22 cellular contexts compared by ENCODE assay signal in genomic region chr16:15495898-15496297, GRCh38.
"Had no signal": no experiment of that assay in that cellular context is flagged by ENCODE, and none has a peak within 500 bp of the region (broad histone marks: within the 10 kb centered on the region; RNA-seq: fewer than 3 reads in every experiment).

No MANE protein-coding gene starts in this region.

- H3K4me3 ChIP-seq: esophagus squamous epithelium, gastroesophageal sphincter, testis, vagina had no signal

- H3K4me1 ChIP-seq: parathyroid adenoma, testis had no signal

- H3K27me3 Mint-ChIP-seq: activated naive CD8-positive, alpha-beta T cell treated with anti-CD3 and anti-CD28 coated beads, Interleukin-2, amount 10 ng/mL, durations not matched to agents 7 days and 5 days had no signal

- H3K27ac Mint-ChIP-seq: activated CD4-positive, alpha-beta memory T cell treated with anti-CD3 and anti-CD28 coated beads, Interleukin-2, amount 10 ng/mL, durations not matched to agents 7 days and 5 days; activated naive CD8-positive, alpha-beta T cell treated with anti-CD3 and anti-CD28 coated beads, Interleukin-2, amount 10 ng/mL, durations not matched to agents 7 days and 5 days; endodermal cell; T-helper 1 cell treated with Interleukin-12 subunit alpha and Interleukin-12 subunit beta and Interleukin-4 antibody, amounts not matched to agents 30 μg/mL and 1 μg/mL, for 36 hours had no signal

- H3K36me3 ChIP-seq: esophagus squamous epithelium, gastroesophageal sphincter, vagina had no signal

- H2AFZ ChIP-seq: parathyroid adenoma had no signal

- H3K9ac ChIP-seq: parathyroid adenoma had no signal

- H3K4me3 Mint-ChIP-seq: activated CD4-positive, alpha-beta memory T cell treated with anti-CD3 and anti-CD28 coated beads, Interleukin-2, amount 10 ng/mL, durations not matched to agents 7 days and 5 days; activated naive CD8-positive, alpha-beta T cell treated with anti-CD3 and anti-CD28 coated beads, Interleukin-2, amount 10 ng/mL, durations not matched to agents 7 days and 5 days; endodermal cell; T-helper 1 cell treated with Interleukin-12 subunit alpha and Interleukin-12 subunit beta and Interleukin-4 antibody, amounts not matched to agents 30 μg/mL and 1 μg/mL, for 36 hours had no signal

- DNase-seq: activated CD4-positive, alpha-beta memory T cell treated with anti-CD3 and anti-CD28 coated beads, Interleukin-2, amount 10 ng/mL, durations not matched to agents 7 days and 5 days; activated CD4-positive, alpha-beta T cell treated with anti-CD3 and anti-CD28 coated beads for 4 hours; activated CD4-positive, CD25-positive, alpha-beta regulatory T cell; activated naive CD4-positive, alpha-beta T cell treated with Interleukin-2 at 50 U/mL for 16 hours; activated naive CD8-positive, alpha-beta T cell treated with anti-CD3 and anti-CD28 coated beads, Interleukin-2, amount 10 ng/mL, durations not matched to agents 7 days and 5 days; amygdala; cortex of kidney; endodermal cell; esophagus squamous epithelium; head of caudate nucleus; left cardiac atrium; nucleus accumbens; right cardiac atrium; stimulated activated CD4-positive, alpha-beta T cell treated with anti-CD3 and anti-CD28 coated beads, Interleukin-12 subunit alpha, Interleukin-12 subunit beta, amount 100 ng/mL, for 4 hours; stimulated activated CD4-positive, alpha-beta T cell treated with anti-CD3 and anti-CD28 coated beads, Interleukin-1b, Interleukin-23, amount 100 ng/mL, for 48 hours; testis; trophoblast cell had no signal

- ATAC-seq: gastroesophageal sphincter, left cardiac atrium, right cardiac atrium had no signal

- FAIRE-seq: islet of Langerhans had no signal

- H3K9me3 ChIP-seq: esophagus squamous epithelium, gastroesophageal sphincter, testis, vagina had no signal

- H3K27ac ChIP-seq: esophagus squamous epithelium, parathyroid adenoma, testis, vagina had no signal

- H3K27me3 ChIP-seq: esophagus squamous epithelium, gastroesophageal sphincter, testis, vagina had no signal

- H3K9me3 Mint-ChIP-seq: activated CD4-positive, alpha-beta memory T cell treated with anti-CD3 and anti-CD28 coated beads, Interleukin-2, amount 10 ng/mL, durations not matched to agents 7 days and 5 days; activated naive CD8-positive, alpha-beta T cell treated with anti-CD3 and anti-CD28 coated beads, Interleukin-2, amount 10 ng/mL, durations not matched to agents 7 days and 5 days; endodermal cell; T-helper 1 cell treated with Interleukin-12 subunit alpha and Interleukin-12 subunit beta and Interleukin-4 antibody, amounts not matched to agents 30 μg/mL and 1 μg/mL, for 36 hours had no signal
